Comparison of ENCODE assay signal across 26 cellular contexts in genomic region chr2:193836424-193836823, GRCh38.
DNase-seq lines count a peak whose midpoint lies in the region; ATAC-seq, FAIRE-seq and TF ChIP-seq lines count a peak whose summit lies in the region.
"Had no signal": no experiment of that assay in that cellular context is flagged by ENCODE, and none has a peak within 500 bp of the region (broad histone marks: within the 10 kb centered on the region; RNA-seq: fewer than 3 reads in every experiment).

No MANE protein-coding gene starts in this region.

- no TSS peak for BruUV-seq in endothelial cell of umbilical vein (replicated peaks; lab: Mats Ljungman, UMichigan)

- CTCF ChIA-PET in endothelial cell of umbilical vein (lab: Charles Lee): no interaction called here

- H2AFZ ChIP-seq in endothelial cell of umbilical vein (ENCODE audit: low read depth, low read length): no peak overlapping the region

- no peak for TF ChIP-seq POLR2A in endothelial cell of umbilical vein (IDR thresholded peaks at IDR 0.05; ENCODE audit: low read depth, low read length)

- peak; percentile 52 for FAIRE-seq in endothelial cell of umbilical vein (lab: Jason Lieb, UNC)
- FAIRE-seq: G401.6, H54, HTR-8/SVneo, K562 had no signal

- H3K9me3 ChIP-seq in RWPE2 (ENCODE audit: severe bottlenecking) (peaks cover 2% of the 10 kb centered on the region), endothelial cell of umbilical vein (replicated peaks; ENCODE audit: control insufficient read depth, insufficient read depth, low read length) (no peaks in the 10 kb centered on the region), skeletal muscle satellite cell (replicated peaks; ENCODE audit: low read length) (no peaks in the 10 kb centered on the region)
- H3K9me3 ChIP-seq: BLaER1 had no signal

- no peaks in the 10 kb centered on the region for H3K9me1 ChIP-seq in endothelial cell of umbilical vein (replicated peaks; ENCODE audit: control insufficient read depth, extremely low read depth, insufficient read depth, low read length)

- intact Hi-C loops in endothelial cell of umbilical vein (cut with micrococcal nuclease): no loop called here

- H3K36me3 ChIP-seq in RWPE2 (ENCODE audit: low read depth): no peaks in the 10 kb centered on the region
- no peaks in the 10 kb centered on the region for H3K36me3 ChIP-seq in endothelial cell of umbilical vein (ENCODE audit: control insufficient read depth in 2 of 2, extremely low read depth in 1 of 2, insufficient read depth in 2 of 2, low read length in 2 of 2)
- H3K36me3 ChIP-seq in skeletal muscle satellite cell (ENCODE audit: insufficient read depth, low read length): no peaks in the 10 kb centered on the region
- H3K36me3 ChIP-seq: BLaER1 had no signal

- no peaks in the 10 kb centered on the region for H3K79me2 ChIP-seq in endothelial cell of umbilical vein (ENCODE audit: control insufficient read depth, insufficient read depth, low read length)

- no peaks in the 10 kb centered on the region for H4K20me1 ChIP-seq in endothelial cell of umbilical vein (replicated peaks; ENCODE audit: control insufficient read depth, extremely low read depth, insufficient read depth, low read length)
- H4K20me1 ChIP-seq: BLaER1 had no signal

- H3K27me3 ChIP-seq in RWPE2 (ENCODE audit: insufficient read depth, poor library complexity, severe bottlenecking) (no peaks in the 10 kb centered on the region), endothelial cell of umbilical vein (ENCODE audit: control insufficient read depth in 2 of 2, insufficient read depth in 2 of 2, low read length in 2 of 2) (no peaks in the 10 kb centered on the region), skeletal muscle satellite cell (ENCODE audit: control insufficient read depth, insufficient read depth, low read length) (no peaks in the 10 kb centered on the region)
- H3K27me3 ChIP-seq: BLaER1 had no signal

- no peak for ATAC-seq in RWPE2 (ENCODE audit: low read depth)
- ATAC-seq: K562 had no signal

- DNase-seq in ELF-1 (ENCODE audit: low read depth, low spot score): peak; percentile 19
- no peak for DNase-seq in RWPE2 (ENCODE audit: low spot score)
- peak; percentile 1 for DNase-seq in endothelial cell of umbilical vein (ENCODE audit: low read depth, low spot score)
- no peak for DNase-seq in foreskin fibroblast
- no peak for DNase-seq in stimulated activated CD4-positive, alpha-beta T cell treated with anti-CD3 and anti-CD28 coated beads, Interleukin-2, amount 100 ng/mL, for 48 hours
- no peak for DNase-seq in NCI-H146 (lab: John Stamatoyannopoulos, UW)
- DNase-seq: CD4-positive, CD25-positive, alpha-beta regulatory T cell; COR-L47; DMS53; Kasumi-1; NCI-H1105 treated with DMSO at 0.1 percent for 48 hours; NCI-H1694; NCI-H2029 treated with DMSO at 0.1 percent for 48 hours; NCI-H446 treated with DMSO at 0.1 percent for 48 hours; NCI-H526; NCI-H82; NK-92 treated with Interleukin-12 subunit alpha and Interleukin-12 subunit beta, amount 100 ng/mL, for 24 hours; RPMI8226; SHP77 treated with DMSO at 0.1 percent for 48 hours; SW 1271 had no signal

- peaks cover 14% of the 10 kb centered on the region for H3K4me1 ChIP-seq in RWPE2 (ENCODE audit: insufficient read depth, poor library complexity, severe bottlenecking)
- H3K4me1 ChIP-seq in endothelial cell of umbilical vein (ENCODE audit: control insufficient read depth, extremely low read depth, insufficient read depth, low read length): peaks cover 17% of the 10 kb centered on the region
- H3K4me1 ChIP-seq in skeletal muscle satellite cell (ENCODE audit: control insufficient read depth, insufficient read depth, low read length): peaks cover 42% of the 10 kb centered on the region
- H3K4me1 ChIP-seq: BLaER1 had no signal

- POLR2A ChIA-PET in endothelial cell of umbilical vein (lab: Charles Lee): no interaction called here

- dilution Hi-C loops in endothelial cell of umbilical vein (cut with MboI; ENCODE audit: extremely low pct_ligation_motif_present, low sequenced_read_pairs): no loop called here

- no peak for TF ChIP-seq CTCF in RWPE2 (IDR thresholded peaks at IDR 0.05; ENCODE audit: poor library complexity, severe bottlenecking)
- TF ChIP-seq CTCF in endothelial cell of umbilical vein (IDR thresholded peaks at IDR 0.05; ENCODE audit: extremely low read depth in 1 of 2, insufficient read depth in 1 of 2, low read depth in 1 of 2, low read length in 2 of 2): no peak
- no peak for TF ChIP-seq CTCF in foreskin fibroblast (IDR thresholded peaks at IDR 0.05; ENCODE audit: low read depth, low read length)

- H3K27ac ChIP-seq in RWPE2 (ENCODE audit: poor library complexity, severe bottlenecking) (peak overlapping the region; percentile 80), endothelial cell of umbilical vein (ENCODE audit: insufficient read depth, low read depth, low read length) (no peak overlapping the region)
- H3K27ac ChIP-seq: BLaER1 had no signal

- H3K4me2 ChIP-seq in endothelial cell of umbilical vein (ENCODE audit: insufficient read depth, low read length) (no peak overlapping the region), skeletal muscle satellite cell (ENCODE audit: low read length) (no peak overlapping the region)
- H3K4me2 ChIP-seq: BLaER1 had no signal

- no peak overlapping the region for H3K9ac ChIP-seq in endothelial cell of umbilical vein (replicated peaks; ENCODE audit: extremely low read depth, insufficient read depth, low read length)
- H3K9ac ChIP-seq in skeletal muscle satellite cell (ENCODE audit: low read depth, low read length): peak overlapping the region; percentile 67
- H3K9ac ChIP-seq: BLaER1 had no signal

- no peak overlapping the region for H3K4me3 ChIP-seq in RWPE2 (ENCODE audit: severe bottlenecking)
- no peak overlapping the region for H3K4me3 ChIP-seq in endothelial cell of umbilical vein (replicated peaks in 1 of 3; ENCODE audit: insufficient read depth in 1 of 3, low read depth in 1 of 3, low read length in 3 of 3)
- no peak overlapping the region for H3K4me3 ChIP-seq in skeletal muscle satellite cell (ENCODE audit: low read length)
- H3K4me3 ChIP-seq in foreskin fibroblast (ENCODE audit: low read depth in 1 of 2, low read length in 2 of 2): no peak overlapping the region
- H3K4me3 ChIP-seq: BLaER1, K562 had no signal

TF ChIP-seq in endothelial cell of umbilical vein, 7 proteins besides CTCF, POLR2A, EP300 and RAD21:
- TF ChIP-seq MAX (IDR thresholded peaks at IDR 0.05; ENCODE audit: insufficient read depth, insufficient read length): no peak
- TF ChIP-seq EZH2 (IDR thresholded peaks at IDR 0.05; ENCODE audit: borderline replicate concordance, low read depth, low read length, severe bottlenecking): no peak
- TF ChIP-seq MYC (IDR thresholded peaks at IDR 0.05; ENCODE audit: low read depth, low read length): no peak
- TF ChIP-seq GATA2 (IDR thresholded peaks at IDR 0.05; ENCODE audit: insufficient read depth, insufficient read length, low read depth, low read length): no peak
- no peak for TF ChIP-seq FOS (IDR thresholded peaks at IDR 0.05; ENCODE audit: borderline replicate concordance, insufficient read depth, low read length)
- no peak for TF ChIP-seq JUN (IDR thresholded peaks at IDR 0.05; ENCODE audit: borderline replicate concordance, insufficient read depth, insufficient read length, low read depth)
- no peak for TF ChIP-seq POLR2AphosphoS5 (IDR thresholded peaks at IDR 0.05; ENCODE audit: insufficient read depth, low read depth, low read length)

Comparison
In these comparisons a context has a peak if more than half of its experiments do, and no peak if none do; other contexts are left out.
1. DNase-seq: peak in ELF-1 (single experiment) and endothelial cell of umbilical vein (single experiment); none in RWPE2 (single experiment), foreskin fibroblast (0 of 2), stimulated activated CD4-positive, alpha-beta T cell treated with anti-CD3 and anti-CD28 coated beads, Interleukin-2, amount 100 ng/mL, for 48 hours (0 of 2) and NCI-H146 (single experiment).